ENCODE assay signal across 16 cellular contexts in genomic region chr6:152696543-152696942, GRCh38. TPM values are rescaled to one million over a fixed set of nuclear protein-coding genes. Genes with fewer than 3 reads are reported as not detected.
DNase-seq lines count a peak whose midpoint lies in the region; ATAC-seq and TF ChIP-seq lines count a peak whose summit lies in the region.
"Had no signal": no experiment of that assay in that cellular context is flagged by ENCODE, and none has a peak within 500 bp of the region (broad histone marks: within the 10 kb centered on the region; RNA-seq: fewer than 3 reads in every experiment).

No MANE protein-coding gene starts in this region.

- POLR2A ChIA-PET in AG04449 (lab: Yijun Ruan, JAX), result no interaction called here

- ATAC-seq in GM21526 (IDR thresholded peaks at IDR 0.05; ENCODE audit: low FRiP score, unreplicated experiment), result no peak
- ATAC-seq: stimulated activated memory B cell treated with anti-CD40 and anti-IgM and Interleukin-4, amounts not matched to agents 10 μg/mL and 1 μg/mL and 100 μg/mL, for 72 hours had no signal

- CTCF ChIA-PET in AG04449 (lab: Yijun Ruan, JAX), result interaction anchor here (1.0 to 2.7 kb wide), 3 partner anchors 18 to 144 kb away, joined by 3 to 7 read pairs (median 4); no protein-coding TSS in a partner anchor

- TF ChIP-seq CTCF in AG04449 (IDR thresholded peaks at IDR 0.05; ENCODE audit: insufficient read depth, low read length, missing control alignments) (no peak), choroid plexus epithelial cell (conservative IDR thresholded peaks at IDR 0.05; ENCODE audit: low read depth, low read length) (no peak)

- H3K4me3 ChIP-seq in AG04449 (ENCODE audit: low read depth, low read length) (no peak overlapping the region), choroid plexus epithelial cell (ENCODE audit: low read depth, low read length) (no peak overlapping the region)

- DNase-seq in AG04449 (ENCODE audit: low read depth, low spot score) (peak; percentile 82), LHCN-M2 (ENCODE audit: low read depth) (peak; percentile 89), choroid plexus epithelial cell (ENCODE audit: low read depth) (peak; percentile 92), kidney tubule cell (ENCODE audit: low spot score) (peak; percentile 68), hypothalamus (lab: John Stamatoyannopoulos, UW) (no peak), ecto neural progenitor cell (ENCODE audit: low spot score) (no peak), SW 1271 (lab: John Stamatoyannopoulos, UW) (no peak)
- DNase-seq: BE2C; DMS79 treated with DMSO at 0.1 percent for 48 hours; mesendoderm; NCI-H187; SIG-M5; stimulated activated CD4-positive, alpha-beta T cell treated with anti-CD3 and anti-CD28 coated beads, Interleukin-2, amount 100 ng/mL, for 48 hours; WERI-Rb-1 had no signal

RNA-seq across cellular contexts. Expression of gene MYCT1, which starts 1.2 kb away (rescaled TPM):
- 0.19 TPM in 1 of 2 replicates, not detected in the other for total RNA-seq in LHCN-M2 (2014; rRNA removed)
- 0.16 TPM for polyA plus RNA-seq in LHCN-M2 (2012)

RNA-seq across cellular contexts. Expression of gene VIP, which starts 54.1 kb away (rescaled TPM):
- total RNA-seq in LHCN-M2 (2014; rRNA removed), result 0.06 TPM in 1 of 2 replicates, not detected in the other
- polyA plus RNA-seq in LHCN-M2 (2012), result not detected

RNA-seq across cellular contexts. Expression of gene SYNE1, which starts 59.4 kb away (rescaled TPM):
- total RNA-seq in LHCN-M2 (2014; rRNA removed), result 47.6 and 55.1 TPM in 2 replicates
- 15.5 TPM for polyA plus RNA-seq in LHCN-M2 (2012)

Comparison
In these comparisons a context has a peak if more than half of its experiments do, and no peak if none do; other contexts are left out.
1. DNase-seq: peak in AG04449 (single experiment), LHCN-M2 (single experiment), choroid plexus epithelial cell (single experiment) and kidney tubule cell (single experiment); none in hypothalamus (0 of 51), ecto neural progenitor cell (single experiment) and SW 1271 (0 of 2).